In the genomic region with DNA sequence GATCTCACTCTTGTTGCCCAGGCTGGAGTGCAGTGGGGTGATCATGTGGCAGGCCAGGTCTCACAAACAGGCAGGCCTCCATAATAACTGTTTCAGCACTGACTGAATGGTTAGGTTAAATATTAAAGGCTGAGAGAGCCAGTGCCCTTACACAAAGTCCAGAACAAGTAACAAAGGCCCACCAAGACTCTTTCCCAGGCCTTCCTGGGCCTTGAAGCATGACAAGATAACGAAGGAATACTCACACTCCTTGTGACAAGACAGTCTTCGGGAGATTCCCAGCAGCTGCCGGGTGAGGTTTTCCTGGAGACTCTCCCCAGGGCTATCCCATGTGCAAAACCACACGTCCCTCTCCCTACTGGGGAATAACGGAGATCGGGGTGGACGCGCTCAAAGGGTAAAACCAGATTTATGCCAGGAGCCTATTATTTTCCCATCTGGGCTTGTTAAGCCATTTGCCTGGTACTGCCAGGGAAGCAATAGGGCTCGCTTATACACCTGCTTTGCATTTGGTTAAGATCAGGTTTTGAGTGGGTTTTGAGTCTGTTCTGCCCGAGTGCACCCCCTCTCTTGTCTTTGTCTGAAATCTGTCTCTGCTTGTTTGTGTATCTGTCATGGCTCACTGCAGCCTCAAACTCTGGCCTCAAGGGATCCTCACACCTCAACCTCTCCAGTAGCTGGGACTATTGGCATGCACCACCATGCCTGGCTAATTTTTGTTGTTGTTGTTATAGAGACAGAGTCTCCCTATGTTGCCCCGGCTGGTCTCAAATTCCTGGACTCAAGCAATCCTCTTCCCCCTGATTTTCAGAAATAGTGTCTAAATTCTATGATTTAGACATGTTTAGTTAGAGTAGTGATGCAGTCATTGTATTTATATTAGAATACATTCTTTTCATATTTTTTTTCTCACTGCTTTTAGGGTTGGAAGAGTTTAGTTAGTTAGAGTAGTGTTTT, we compare ENCODE assay signal across 1 cellular context.
TF ChIP-seq lines count a peak whose summit lies in the region.

No MANE protein-coding gene starts in this region.

TF ChIP-seq in HepG2, 621 proteins besides CTCF, POLR2A, EP300 and RAD21 (continued from another document and continues in another):
- TF ChIP-seq, protein P1, sequence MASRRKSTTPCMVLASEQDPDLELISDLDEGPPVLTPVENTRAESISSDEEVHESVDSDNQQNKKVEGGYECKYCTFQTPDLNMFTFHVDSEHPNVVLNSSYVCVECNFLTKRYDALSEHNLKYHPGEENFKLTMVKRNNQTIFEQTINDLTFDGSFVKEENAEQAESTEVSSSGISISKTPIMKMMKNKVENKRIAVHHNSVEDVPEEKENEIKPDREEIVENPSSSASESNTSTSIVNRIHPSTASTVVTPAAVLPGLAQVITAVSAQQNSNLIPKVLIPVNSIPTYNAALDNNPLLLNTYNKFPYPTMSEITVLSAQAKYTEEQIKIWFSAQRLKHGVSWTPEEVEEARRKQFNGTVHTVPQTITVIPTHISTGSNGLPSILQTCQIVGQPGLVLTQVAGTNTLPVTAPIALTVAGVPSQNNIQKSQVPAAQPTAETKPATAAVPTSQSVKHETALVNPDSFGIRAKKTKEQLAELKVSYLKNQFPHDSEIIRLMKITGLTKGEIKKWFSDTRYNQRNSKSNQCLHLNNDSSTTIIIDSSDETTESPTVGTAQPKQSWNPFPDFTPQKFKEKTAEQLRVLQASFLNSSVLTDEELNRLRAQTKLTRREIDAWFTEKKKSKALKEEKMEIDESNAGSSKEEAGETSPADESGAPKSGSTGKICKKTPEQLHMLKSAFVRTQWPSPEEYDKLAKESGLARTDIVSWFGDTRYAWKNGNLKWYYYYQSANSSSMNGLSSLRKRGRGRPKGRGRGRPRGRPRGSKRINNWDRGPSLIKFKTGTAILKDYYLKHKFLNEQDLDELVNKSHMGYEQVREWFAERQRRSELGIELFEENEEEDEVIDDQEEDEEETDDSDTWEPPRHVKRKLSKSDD (CRISPR knock-in tag; IDR thresholded peaks at IDR 0.05; ENCODE audit: low read depth), result peak; percentile 67; the same call in 1 of the 2 replicates
- no peak for TF ChIP-seq PCBP1 (IDR thresholded peaks at IDR 0.05; ENCODE audit: borderline replicate concordance, low read depth, low read length)
- TF ChIP-seq, protein P2, sequence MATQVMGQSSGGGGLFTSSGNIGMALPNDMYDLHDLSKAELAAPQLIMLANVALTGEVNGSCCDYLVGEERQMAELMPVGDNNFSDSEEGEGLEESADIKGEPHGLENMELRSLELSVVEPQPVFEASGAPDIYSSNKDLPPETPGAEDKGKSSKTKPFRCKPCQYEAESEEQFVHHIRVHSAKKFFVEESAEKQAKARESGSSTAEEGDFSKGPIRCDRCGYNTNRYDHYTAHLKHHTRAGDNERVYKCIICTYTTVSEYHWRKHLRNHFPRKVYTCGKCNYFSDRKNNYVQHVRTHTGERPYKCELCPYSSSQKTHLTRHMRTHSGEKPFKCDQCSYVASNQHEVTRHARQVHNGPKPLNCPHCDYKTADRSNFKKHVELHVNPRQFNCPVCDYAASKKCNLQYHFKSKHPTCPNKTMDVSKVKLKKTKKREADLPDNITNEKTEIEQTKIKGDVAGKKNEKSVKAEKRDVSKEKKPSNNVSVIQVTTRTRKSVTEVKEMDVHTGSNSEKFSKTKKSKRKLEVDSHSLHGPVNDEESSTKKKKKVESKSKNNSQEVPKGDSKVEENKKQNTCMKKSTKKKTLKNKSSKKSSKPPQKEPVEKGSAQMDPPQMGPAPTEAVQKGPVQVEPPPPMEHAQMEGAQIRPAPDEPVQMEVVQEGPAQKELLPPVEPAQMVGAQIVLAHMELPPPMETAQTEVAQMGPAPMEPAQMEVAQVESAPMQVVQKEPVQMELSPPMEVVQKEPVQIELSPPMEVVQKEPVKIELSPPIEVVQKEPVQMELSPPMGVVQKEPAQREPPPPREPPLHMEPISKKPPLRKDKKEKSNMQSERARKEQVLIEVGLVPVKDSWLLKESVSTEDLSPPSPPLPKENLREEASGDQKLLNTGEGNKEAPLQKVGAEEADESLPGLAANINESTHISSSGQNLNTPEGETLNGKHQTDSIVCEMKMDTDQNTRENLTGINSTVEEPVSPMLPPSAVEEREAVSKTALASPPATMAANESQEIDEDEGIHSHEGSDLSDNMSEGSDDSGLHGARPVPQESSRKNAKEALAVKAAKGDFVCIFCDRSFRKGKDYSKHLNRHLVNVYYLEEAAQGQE (IDR thresholded peaks at IDR 0.05; ENCODE audit: borderline replicate concordance in 1 of 2, low read depth in 1 of 2, low read length in 2 of 2), result peak in 1 of 2 experiments; percentile 64; a peak in 2 of 4 replicates
- TF ChIP-seq GFI1 (CRISPR knock-in tag; IDR thresholded peaks at IDR 0.05; ENCODE audit: borderline replicate concordance), result 0 out of 2 replicates have a peak, but pooled peaks have one; percentile 68
- TF ChIP-seq, protein P3, sequence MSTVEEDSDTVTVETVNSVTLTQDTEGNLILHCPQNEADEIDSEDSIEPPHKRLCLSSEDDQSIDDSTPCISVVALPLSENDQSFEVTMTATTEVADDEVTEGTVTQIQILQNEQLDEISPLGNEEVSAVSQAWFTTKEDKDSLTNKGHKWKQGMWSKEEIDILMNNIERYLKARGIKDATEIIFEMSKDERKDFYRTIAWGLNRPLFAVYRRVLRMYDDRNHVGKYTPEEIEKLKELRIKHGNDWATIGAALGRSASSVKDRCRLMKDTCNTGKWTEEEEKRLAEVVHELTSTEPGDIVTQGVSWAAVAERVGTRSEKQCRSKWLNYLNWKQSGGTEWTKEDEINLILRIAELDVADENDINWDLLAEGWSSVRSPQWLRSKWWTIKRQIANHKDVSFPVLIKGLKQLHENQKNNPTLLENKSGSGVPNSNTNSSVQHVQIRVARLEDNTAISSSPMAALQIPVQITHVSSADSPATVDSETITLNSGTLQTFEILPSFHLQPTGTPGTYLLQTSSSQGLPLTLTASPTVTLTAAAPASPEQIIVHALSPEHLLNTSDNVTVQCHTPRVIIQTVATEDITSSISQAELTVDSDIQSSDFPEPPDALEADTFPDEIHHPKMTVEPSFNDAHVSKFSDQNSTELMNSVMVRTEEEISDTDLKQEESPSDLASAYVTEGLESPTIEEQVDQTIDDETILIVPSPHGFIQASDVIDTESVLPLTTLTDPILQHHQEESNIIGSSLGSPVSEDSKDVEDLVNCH (CRISPR knock-in tag; IDR thresholded peaks at IDR 0.05), result no peak
- 0 out of 2 replicates have a peak, but pooled peaks have one; percentile 17 for TF ChIP-seq CCDC6 (CRISPR knock-in tag; IDR thresholded peaks at IDR 0.05)
- TF ChIP-seq, protein P4, sequence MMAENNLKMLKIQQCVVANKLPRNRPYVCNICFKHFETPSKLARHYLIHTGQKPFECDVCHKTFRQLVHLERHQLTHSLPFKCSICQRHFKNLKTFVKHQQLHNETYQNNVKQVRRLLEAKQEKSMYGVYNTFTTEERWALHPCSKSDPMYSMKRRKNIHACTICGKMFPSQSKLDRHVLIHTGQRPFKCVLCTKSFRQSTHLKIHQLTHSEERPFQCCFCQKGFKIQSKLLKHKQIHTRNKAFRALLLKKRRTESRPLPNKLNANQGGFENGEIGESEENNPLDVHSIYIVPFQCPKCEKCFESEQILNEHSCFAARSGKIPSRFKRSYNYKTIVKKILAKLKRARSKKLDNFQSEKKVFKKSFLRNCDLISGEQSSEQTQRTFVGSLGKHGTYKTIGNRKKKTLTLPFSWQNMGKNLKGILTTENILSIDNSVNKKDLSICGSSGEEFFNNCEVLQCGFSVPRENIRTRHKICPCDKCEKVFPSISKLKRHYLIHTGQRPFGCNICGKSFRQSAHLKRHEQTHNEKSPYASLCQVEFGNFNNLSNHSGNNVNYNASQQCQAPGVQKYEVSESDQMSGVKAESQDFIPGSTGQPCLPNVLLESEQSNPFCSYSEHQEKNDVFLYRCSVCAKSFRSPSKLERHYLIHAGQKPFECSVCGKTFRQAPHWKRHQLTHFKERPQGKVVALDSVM (CRISPR knock-in tag; IDR thresholded peaks at IDR 0.05), result peak; percentile 97
- no peak for TF ChIP-seq MTA1 (CRISPR knock-in tag; IDR thresholded peaks at IDR 0.05; ENCODE audit: borderline replicate concordance)
- TF ChIP-seq, protein P5, sequence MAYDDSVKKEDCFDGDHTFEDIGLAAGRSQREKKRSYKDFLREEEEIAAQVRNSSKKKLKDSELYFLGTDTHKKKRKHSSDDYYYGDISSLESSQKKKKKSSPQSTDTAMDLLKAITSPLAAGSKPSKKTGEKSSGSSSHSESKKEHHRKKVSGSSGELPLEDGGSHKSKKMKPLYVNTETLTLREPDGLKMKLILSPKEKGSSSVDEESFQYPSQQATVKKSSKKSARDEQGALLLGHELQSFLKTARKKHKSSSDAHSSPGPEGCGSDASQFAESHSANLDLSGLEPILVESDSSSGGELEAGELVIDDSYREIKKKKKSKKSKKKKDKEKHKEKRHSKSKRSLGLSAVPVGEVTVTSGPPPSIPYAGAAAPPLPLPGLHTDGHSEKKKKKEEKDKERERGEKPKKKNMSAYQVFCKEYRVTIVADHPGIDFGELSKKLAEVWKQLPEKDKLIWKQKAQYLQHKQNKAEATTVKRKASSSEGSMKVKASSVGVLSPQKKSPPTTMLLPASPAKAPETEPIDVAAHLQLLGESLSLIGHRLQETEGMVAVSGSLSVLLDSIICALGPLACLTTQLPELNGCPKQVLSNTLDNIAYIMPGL (CRISPR knock-in tag; IDR thresholded peaks at IDR 0.05; ENCODE audit: borderline replicate concordance in 1 of 2, low read depth in 1 of 2), result peak; percentile 29 to 79; a peak in 3 of 4 replicates
- TF ChIP-seq, protein P6, sequence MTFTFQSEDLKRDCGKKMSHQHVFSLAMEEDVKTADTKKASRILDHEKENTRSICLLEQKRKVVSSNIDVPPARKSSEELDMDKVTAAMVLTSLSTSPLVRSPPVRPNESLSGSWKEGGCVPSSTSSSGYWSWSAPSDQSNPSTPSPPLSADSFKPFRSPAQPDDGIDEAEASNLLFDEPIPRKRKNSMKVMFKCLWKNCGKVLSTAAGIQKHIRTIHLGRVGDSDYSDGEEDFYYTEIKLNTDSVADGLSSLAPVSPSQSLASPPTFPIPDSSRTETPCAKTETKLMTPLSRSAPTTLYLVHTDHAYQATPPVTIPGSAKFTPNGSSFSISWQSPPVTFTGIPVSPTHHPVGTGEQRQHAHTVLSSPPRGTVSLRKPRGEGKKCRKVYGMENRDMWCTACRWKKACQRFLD (CRISPR knock-in tag; IDR thresholded peaks at IDR 0.05; ENCODE audit: borderline replicate concordance), result peak; percentile 84; the same call in 1 of the 2 replicates
- TF ChIP-seq, protein P7, sequence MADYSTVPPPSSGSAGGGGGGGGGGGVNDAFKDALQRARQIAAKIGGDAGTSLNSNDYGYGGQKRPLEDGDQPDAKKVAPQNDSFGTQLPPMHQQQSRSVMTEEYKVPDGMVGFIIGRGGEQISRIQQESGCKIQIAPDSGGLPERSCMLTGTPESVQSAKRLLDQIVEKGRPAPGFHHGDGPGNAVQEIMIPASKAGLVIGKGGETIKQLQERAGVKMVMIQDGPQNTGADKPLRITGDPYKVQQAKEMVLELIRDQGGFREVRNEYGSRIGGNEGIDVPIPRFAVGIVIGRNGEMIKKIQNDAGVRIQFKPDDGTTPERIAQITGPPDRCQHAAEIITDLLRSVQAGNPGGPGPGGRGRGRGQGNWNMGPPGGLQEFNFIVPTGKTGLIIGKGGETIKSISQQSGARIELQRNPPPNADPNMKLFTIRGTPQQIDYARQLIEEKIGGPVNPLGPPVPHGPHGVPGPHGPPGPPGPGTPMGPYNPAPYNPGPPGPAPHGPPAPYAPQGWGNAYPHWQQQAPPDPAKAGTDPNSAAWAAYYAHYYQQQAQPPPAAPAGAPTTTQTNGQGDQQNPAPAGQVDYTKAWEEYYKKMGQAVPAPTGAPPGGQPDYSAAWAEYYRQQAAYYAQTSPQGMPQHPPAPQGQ (CRISPR knock-in tag; IDR thresholded peaks at IDR 0.05; ENCODE audit: borderline replicate concordance), result no peak
- TF ChIP-seq, protein P8, sequence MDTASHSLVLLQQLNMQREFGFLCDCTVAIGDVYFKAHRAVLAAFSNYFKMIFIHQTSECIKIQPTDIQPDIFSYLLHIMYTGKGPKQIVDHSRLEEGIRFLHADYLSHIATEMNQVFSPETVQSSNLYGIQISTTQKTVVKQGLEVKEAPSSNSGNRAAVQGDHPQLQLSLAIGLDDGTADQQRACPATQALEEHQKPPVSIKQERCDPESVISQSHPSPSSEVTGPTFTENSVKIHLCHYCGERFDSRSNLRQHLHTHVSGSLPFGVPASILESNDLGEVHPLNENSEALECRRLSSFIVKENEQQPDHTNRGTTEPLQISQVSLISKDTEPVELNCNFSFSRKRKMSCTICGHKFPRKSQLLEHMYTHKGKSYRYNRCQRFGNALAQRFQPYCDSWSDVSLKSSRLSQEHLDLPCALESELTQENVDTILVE (CRISPR knock-in tag; IDR thresholded peaks at IDR 0.05), result peak; percentile 22
- TF ChIP-seq NRL (CRISPR knock-in tag; IDR thresholded peaks at IDR 0.05; ENCODE audit: borderline replicate concordance), result no peak
- no peak for TF ChIP-seq RFXANK (CRISPR knock-in tag; IDR thresholded peaks at IDR 0.05)
- TF ChIP-seq CREB1 (IDR thresholded peaks at IDR 0.05), result no peak
- 0 out of 2 replicates have a peak, but pooled peaks have one; percentile 2 for TF ChIP-seq CREB1 (CRISPR knock-in tag; IDR thresholded peaks at IDR 0.05)
- TF ChIP-seq ZNF543 (CRISPR knock-in tag; IDR thresholded peaks at IDR 0.05), result peak; percentile 49; the same call in 1 of the 2 replicates
- TF ChIP-seq EED (CRISPR knock-in tag; IDR thresholded peaks at IDR 0.05), result 0 out of 2 replicates have a peak, but pooled peaks have one; percentile 35
- TF ChIP-seq ZNF746 (CRISPR knock-in tag; IDR thresholded peaks at IDR 0.05), result peak; percentile 65; the same call in 1 of the 2 replicates
- no peak; the same call in 1 of the 2 replicates for TF ChIP-seq RXRB (CRISPR knock-in tag; IDR thresholded peaks at IDR 0.05; ENCODE audit: borderline replicate concordance)
- TF ChIP-seq PTBP1 (IDR thresholded peaks at IDR 0.05; ENCODE audit: low read depth, low read length, poor library complexity, severe bottlenecking), result no peak
- TF ChIP-seq, protein P9, sequence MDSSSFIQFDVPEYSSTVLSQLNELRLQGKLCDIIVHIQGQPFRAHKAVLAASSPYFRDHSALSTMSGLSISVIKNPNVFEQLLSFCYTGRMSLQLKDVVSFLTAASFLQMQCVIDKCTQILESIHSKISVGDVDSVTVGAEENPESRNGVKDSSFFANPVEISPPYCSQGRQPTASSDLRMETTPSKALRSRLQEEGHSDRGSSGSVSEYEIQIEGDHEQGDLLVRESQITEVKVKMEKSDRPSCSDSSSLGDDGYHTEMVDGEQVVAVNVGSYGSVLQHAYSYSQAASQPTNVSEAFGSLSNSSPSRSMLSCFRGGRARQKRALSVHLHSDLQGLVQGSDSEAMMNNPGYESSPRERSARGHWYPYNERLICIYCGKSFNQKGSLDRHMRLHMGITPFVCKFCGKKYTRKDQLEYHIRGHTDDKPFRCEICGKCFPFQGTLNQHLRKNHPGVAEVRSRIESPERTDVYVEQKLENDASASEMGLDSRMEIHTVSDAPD (CRISPR knock-in tag; IDR thresholded peaks at IDR 0.05), result peak; percentile 76; the same call in 1 of the 2 replicates
- TF ChIP-seq, protein P10, sequence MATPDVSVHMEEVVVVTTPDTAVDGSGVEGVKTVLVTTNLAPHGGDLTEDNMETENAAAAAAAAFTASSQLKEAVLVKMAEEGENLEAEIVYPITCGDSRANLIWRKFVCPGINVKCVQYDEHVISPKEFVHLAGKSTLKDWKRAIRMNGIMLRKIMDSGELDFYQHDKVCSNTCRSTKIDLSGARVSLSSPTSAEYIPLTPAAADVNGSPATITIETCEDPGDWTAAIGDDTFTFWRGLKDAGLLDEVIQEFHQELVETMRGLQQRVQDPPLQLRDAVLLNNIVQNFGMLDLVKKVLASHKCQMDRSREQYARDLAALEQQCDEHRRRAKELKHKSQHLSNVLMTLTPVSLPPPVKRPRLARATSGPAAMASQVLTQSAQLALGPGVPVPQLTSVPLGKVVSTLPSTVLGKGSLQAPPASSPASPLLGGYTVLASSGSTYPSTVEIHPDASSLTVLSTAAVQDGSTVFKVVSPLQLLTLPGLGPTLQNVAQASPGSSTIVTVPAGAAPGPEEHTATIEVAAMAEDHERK (CRISPR knock-in tag; IDR thresholded peaks at IDR 0.05; ENCODE audit: low read depth), result no peak
- TF ChIP-seq ZFP1 (CRISPR knock-in tag; IDR thresholded peaks at IDR 0.05), result no peak
- peak in 1 of 2 experiments; percentile 81; a peak in 1 of 4 replicates for TF ChIP-seq KLF16 (CRISPR knock-in tag; IDR thresholded peaks at IDR 0.05)
- TF ChIP-seq ZNF496 (CRISPR knock-in tag; IDR thresholded peaks at IDR 0.05; ENCODE audit: insufficient replicate concordance), result no peak
- 0 out of 2 replicates have a peak, but pooled peaks have one; percentile 28 for TF ChIP-seq ZNF547 (CRISPR knock-in tag; IDR thresholded peaks at IDR 0.05)
